ENCODE assay signal across 18 cellular contexts in the genomic region with DNA sequence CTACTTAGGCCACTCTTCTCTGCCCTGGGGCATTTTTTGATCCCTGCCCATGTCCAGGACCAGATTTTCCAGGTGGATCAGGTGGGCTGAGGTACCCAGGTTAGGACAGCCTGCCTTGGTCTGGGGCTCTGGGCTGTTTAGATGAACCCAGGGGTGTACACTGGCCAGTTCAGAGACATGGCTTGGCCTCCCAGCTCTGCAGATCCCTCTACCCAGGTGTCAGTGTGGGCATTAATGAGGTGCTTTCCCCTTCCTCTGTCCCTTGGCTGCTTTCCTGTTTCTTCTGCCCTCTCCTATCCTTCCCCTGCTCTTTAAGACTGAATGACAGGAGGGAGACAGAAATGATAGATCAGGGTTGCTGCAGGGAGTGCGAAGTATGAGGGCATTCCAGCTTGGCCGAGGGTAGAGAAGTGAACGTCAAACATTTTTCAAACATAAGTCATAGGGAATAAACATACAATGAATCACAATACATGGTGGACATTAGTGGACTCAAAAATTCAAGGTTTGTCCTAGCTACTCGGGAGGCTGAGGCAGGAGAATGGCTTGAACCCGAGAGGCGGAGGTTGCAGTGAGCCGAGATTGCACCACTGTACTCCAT. TPM values are rescaled to one million over a fixed set of nuclear protein-coding genes. Genes with fewer than 3 reads are reported as not detected.
DNase-seq lines count a peak whose midpoint lies in the region; ATAC-seq and TF ChIP-seq lines count a peak whose summit lies in the region.
"Had no signal": no experiment of that assay in that cellular context is flagged by ENCODE, and none has a peak within 500 bp of the region (broad histone marks: within the 10 kb centered on the region; RNA-seq: fewer than 3 reads in every experiment).

No MANE protein-coding gene starts in this region.

- no peaks in the 10 kb centered on the region for H3K4me1 ChIP-seq in right cardiac atrium (ENCODE audit: control insufficient read depth, insufficient read depth, low read length)
- H3K4me1 ChIP-seq: upper lobe of left lung had no signal

- H3K27ac ChIP-seq in AG04450 (ENCODE audit: low read depth, low read length) (no peak overlapping the region), right cardiac atrium (ENCODE audit: low read length) (no peak overlapping the region)
- H3K27ac ChIP-seq: BLaER1, upper lobe of left lung had no signal

- DNase-seq in AG04450 (ENCODE audit: low read depth, low spot score): peak; percentile 43
- DNase-seq in HT1080 (ENCODE audit: low read depth): peak; percentile 61
- DNase-seq in astrocyte of the spinal cord (ENCODE audit: low read depth, low spot score): peak; percentile 52
- peak; percentile 94 for DNase-seq in kidney glomerular epithelial cell (lab: John Stamatoyannopoulos, UW)
- DNase-seq in right cardiac atrium: no peak
- no peak for DNase-seq in SKM-1 (lab: John Stamatoyannopoulos, UW; ENCODE audit: unreplicated experiment)
- no peak for DNase-seq in activated CD4-positive, alpha-beta T cell treated with anti-CD3 and anti-CD28 coated beads for 1 hour
- no peak for DNase-seq in ureter (ENCODE audit: low spot score)
- DNase-seq: activated CD8-positive, alpha-beta T cell treated with anti-CD3 and anti-CD28 coated beads, Interleukin-2, amount 10 ng/mL, durations not matched to agents 7 days and 5 days; activated effector memory CD4-positive, alpha-beta T cell treated with Interleukin-2 at 50 U/mL for 16 hours; caudate nucleus; NCI-H2227 treated with DMSO at 0.1 percent for 48 hours; nucleus accumbens; upper lobe of left lung had no signal

- 92% methylated on average over 7 of the region's 7 CpGs for WGBS in right cardiac atrium

- POLR2A ChIA-PET in AG04450 (lab: Yijun Ruan, JAX): interaction anchor here (0.6 to 1.0 kb wide), 5 partner anchors 14 to 1244 kb away, joined by 3 to 4 read pairs (median 3); no protein-coding TSS in a partner anchor

- in situ Hi-C loops in astrocyte of the spinal cord (cut with HindIII; ENCODE audit: low sequenced_read_pairs): no loop called here

- no peak for ATAC-seq in right cardiac atrium
- ATAC-seq: activated CD8-positive, alpha-beta T cell treated with anti-CD3 and anti-CD28 coated beads, Interleukin-2, amount 10 ng/mL, durations not matched to agents 7 days and 5 days had no signal

- intact Hi-C loops in right cardiac atrium (cut with DNase I): no loop called here

- H3K4me3 ChIP-seq in AG04450 (ENCODE audit: low read depth, low read length) (no peak overlapping the region), astrocyte of the spinal cord (ENCODE audit: low read depth, low read length) (no peak overlapping the region), right cardiac atrium (ENCODE audit: low read length) (no peak overlapping the region)
- H3K4me3 ChIP-seq: BLaER1, upper lobe of left lung had no signal

- H3K27me3 ChIP-seq in AG04450 (ENCODE audit: control insufficient read depth, insufficient read depth, low read length) (no peaks in the 10 kb centered on the region), right cardiac atrium (ENCODE audit: control insufficient read depth, insufficient read depth) (no peaks in the 10 kb centered on the region)
- H3K27me3 ChIP-seq: BLaER1, upper lobe of left lung had no signal

- CTCF ChIA-PET in AG04450 (lab: Charles Lee): interaction anchor here (1.1 to 13.5 kb wide), 3 partner anchors 87 to 451 kb away, joined by 3 to 241 read pairs (median 16); no protein-coding TSS in a partner anchor

- H3K9me3 ChIP-seq in AG04450 (ENCODE audit: control insufficient read depth, insufficient read depth, low read length): 0 out of 2 replicates have a peak, but pooled peaks cover 3% of the 10 kb centered on the region
- H3K9me3 ChIP-seq in right cardiac atrium (ENCODE audit: control insufficient read depth, low read length): no peaks in the 10 kb centered on the region
- H3K9me3 ChIP-seq: BLaER1, upper lobe of left lung had no signal

- TF ChIP-seq CTCF in AG04450 (IDR thresholded peaks at IDR 0.05; ENCODE audit: low read depth, low read length) (no peak), astrocyte of the spinal cord (IDR thresholded peaks at IDR 0.05; ENCODE audit: low read depth, low read length) (no peak)

RNA-seq across cellular contexts. Expression of a gene that starts 30.5 kb away (rescaled TPM):
- not detected in 2 replicates for polyA plus RNA-seq in AG04450 (2011; rRNA removed)
- polyA minus RNA-seq in AG04450 (2011; rRNA and poly(A)+ RNA removed): not detected in 2 replicates
- not detected in 2 replicates for total RNA-seq in HT1080 (2014; rRNA removed; shearing (Covaris generic))
- polyA plus RNA-seq in HT1080 (2015; cell fraction: cytosol; rRNA removed): not detected in 2 replicates
- not detected in 2 replicates for polyA plus RNA-seq in HT1080 (2015; cell fraction: nucleus; rRNA removed)
- not detected for total RNA-seq in right cardiac atrium
- polyA plus RNA-seq in right cardiac atrium: not detected
- total RNA-seq in ureter: not detected
- total RNA-seq: activated CD8-positive, alpha-beta T cell treated with anti-CD3 and anti-CD28 coated beads, Interleukin-2, amount 10 ng/mL, durations not matched to agents 7 days and 5 days; HT-29; lung microvascular endothelial cell; RPMI7951 had no signal

Comparison
In these comparisons a context has a peak if more than half of its experiments do, and no peak if none do; other contexts are left out.
1. DNase-seq: peak in AG04450 (single experiment), HT1080 (single experiment), astrocyte of the spinal cord (single experiment) and kidney glomerular epithelial cell (single experiment); none in right cardiac atrium (0 of 3), SKM-1 (single experiment), activated CD4-positive, alpha-beta T cell treated with anti-CD3 and anti-CD28 coated beads for 1 hour (single experiment) and ureter (single experiment).